ENCODE assay signal across 19 cellular contexts in the genomic region with DNA sequence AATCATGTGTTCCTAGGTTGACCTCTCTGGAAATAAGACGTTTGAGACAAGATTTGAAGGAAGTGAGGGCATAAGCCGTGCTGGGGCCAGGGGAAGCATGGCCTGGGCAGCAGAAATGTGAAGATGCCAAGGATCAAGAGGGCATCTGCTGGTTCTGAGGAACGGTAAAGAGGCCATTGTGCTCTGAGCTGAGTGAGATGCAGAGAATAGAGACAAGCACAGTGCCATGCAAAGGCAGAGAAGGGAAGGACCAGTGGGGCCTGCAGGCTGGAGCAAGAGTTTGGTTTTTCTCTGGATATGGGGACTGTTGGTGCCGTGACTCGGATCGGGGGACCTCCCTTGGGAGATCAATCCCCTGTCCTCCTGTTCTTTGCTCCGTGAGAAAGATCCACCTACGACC. TPM values are rescaled to one million over a fixed set of nuclear protein-coding genes. Genes with fewer than 3 reads are reported as not detected.
A peak's percentile ranks its signal among the peaks of the same experiment; 100 is the strongest.
DNase-seq lines count a peak whose midpoint lies in the region; ATAC-seq, FAIRE-seq and TF ChIP-seq lines count a peak whose summit lies in the region.
"Had no signal": no experiment of that assay in that cellular context is flagged by ENCODE, and none has a peak within 500 bp of the region (broad histone marks: within the 10 kb centered on the region; RNA-seq: fewer than 3 reads in every experiment).

No MANE protein-coding gene starts in this region.

- DNase-seq in MM.1S: no peak
- no peak for DNase-seq in HepG2 (ENCODE audit: low spot score)
- DNase-seq in HFFc6: no peak
- no peak for DNase-seq in epidermal melanocyte (ENCODE audit: insufficient read length, low spot score)
- no peak for DNase-seq in COLO829 (ENCODE audit: low spot score)
- DNase-seq: DMS79, GOT3, left ventricle myocardium superior, upper lobe of right lung had no signal

- no peak overlapping the region for H3K4me3 Mint-ChIP-seq in HFFc6
- H3K4me3 Mint-ChIP-seq: activated CD8-positive, alpha-beta T cell treated with anti-CD3 and anti-CD28 coated beads for 36 hours; CD8-positive, alpha-beta T cell; stimulated activated naive CD8-positive, alpha-beta T cell treated with anti-CD3 and anti-CD28 coated beads, Interleukin-15, Interleukin-2, amounts not matched to agents 100 ng/mL and 50 ng/mL, for 24 hours had no signal

- TF ChIP-seq RAD21 in HepG2 (CRISPR knock-in tag; IDR thresholded peaks at IDR 0.05): no peak

- no peaks in the 10 kb centered on the region for H3F3A ChIP-seq in MM.1S (ENCODE audit: insufficient read depth, low read length)

- POLR2A ChIA-PET in HepG2 (lab: Yijun Ruan, JAX): interaction anchor here (1.8 to 2.0 kb wide), 2 partner anchors 51 to 96 kb away, joined by 5 to 18 read pairs; a partner anchor contains a TSS

- H3K27ac ChIP-seq in MM.1S (ENCODE audit: low read length): no peak overlapping the region
- H3K27ac ChIP-seq in HepG2 (ENCODE audit: extremely low read length, insufficient read depth, low read length): no peak overlapping the region
- H3K27ac ChIP-seq: breast epithelium, heart left ventricle, prostate gland, skin epidermis, upper lobe of right lung had no signal

- H3K4me1 Mint-ChIP-seq in HFFc6 (ENCODE audit: low read depth): no peaks in the 10 kb centered on the region

- no peak overlapping the region for H3K27ac Mint-ChIP-seq in HFFc6
- H3K27ac Mint-ChIP-seq: activated CD8-positive, alpha-beta T cell treated with anti-CD3 and anti-CD28 coated beads for 36 hours; CD8-positive, alpha-beta T cell; stimulated activated naive CD8-positive, alpha-beta T cell treated with anti-CD3 and anti-CD28 coated beads, Interleukin-15, Interleukin-2, amounts not matched to agents 100 ng/mL and 50 ng/mL, for 24 hours had no signal

- BruUV-seq in HepG2 (replicated peaks; lab: Mats Ljungman, UMichigan): no TSS peak

- H3K4me2 ChIP-seq in MM.1S (ENCODE audit: low read depth, low read length) (no peak overlapping the region), HepG2 (ENCODE audit: low read depth, low read length) (no peak overlapping the region)

- intact Hi-C loops in HepG2 (cut with micrococcal nuclease; ENCODE audit: unreplicated experiment): loop anchor here (1.0 to 10.0 kb wide), 4 partner anchors 96 to 348 kb away; a partner anchor contains a TSS

- no peak for FAIRE-seq in HepG2 (lab: Jason Lieb, UNC)

- no peaks in the 10 kb centered on the region for H3K27me3 ChIP-seq in MM.1S (replicated peaks; ENCODE audit: insufficient read depth, low read length)
- H3K27me3 ChIP-seq in HepG2 (ENCODE audit: control insufficient read depth in 1 of 2, insufficient read depth in 2 of 2, low read length in 2 of 2): peaks cover 0 to 14% of the 10 kb centered on the region in 2 experiments; a peak in 2 of 5 replicates
- H3K27me3 ChIP-seq: breast epithelium, upper lobe of right lung had no signal

- H3K27me3 Mint-ChIP-seq in HFFc6 (ENCODE audit: insufficient read depth): peaks cover 7% of the 10 kb centered on the region

- no peaks in the 10 kb centered on the region for H3K9me2 ChIP-seq in MM.1S (replicated peaks; ENCODE audit: insufficient read depth, low read length)

- TF ChIP-seq POLR2A in HepG2 (IDR thresholded peaks at IDR 0.05; ENCODE audit: insufficient read depth in 1 of 2, low read depth in 2 of 2, low read length in 2 of 2): no peak

- H3K9me3 ChIP-seq in MM.1S (replicated peaks; ENCODE audit: insufficient read depth, low read length): no peaks in the 10 kb centered on the region
- no peaks in the 10 kb centered on the region for H3K9me3 ChIP-seq in HepG2 (ENCODE audit: low read length)
- H3K9me3 ChIP-seq: breast epithelium, heart left ventricle, prostate gland, upper lobe of right lung had no signal

- TF ChIP-seq EP300 in HepG2 (IDR thresholded peaks at IDR 0.05; ENCODE audit: low read depth in 2 of 2, low read length in 2 of 2): no peak
- no peak for TF ChIP-seq EP300 in HepG2 (CRISPR knock-in tag; IDR thresholded peaks at IDR 0.05; ENCODE audit: borderline replicate concordance)

- H3K79me2 ChIP-seq in MM.1S (ENCODE audit: low read length) (no peaks in the 10 kb centered on the region), HepG2 (ENCODE audit: insufficient read depth, low read length) (no peaks in the 10 kb centered on the region)

- ATAC-seq in GM18868 (IDR thresholded peaks at IDR 0.05; ENCODE audit: unreplicated experiment): peak; percentile 33
- peak; percentile 17 for ATAC-seq in HG02759 (IDR thresholded peaks at IDR 0.05; ENCODE audit: unreplicated experiment)
- peak; percentile 83 for ATAC-seq in HepG2
- ATAC-seq in GM21515 (IDR thresholded peaks at IDR 0.05; ENCODE audit: unreplicated experiment): no peak

- in situ Hi-C loops in HepG2 (cut with HindIII; ENCODE audit: extremely low pct_ligation_motif_present, low pct_unique_long_range_greater_than_20kb): loop anchor here (5.0 to 25.0 kb wide), 3 partner anchors 53 to 353 kb away; a partner anchor contains a TSS

- H2AFZ ChIP-seq in MM.1S (ENCODE audit: low read length) (peak overlapping the region; percentile 56; the same call in 1 of the 2 replicates), HepG2 (ENCODE audit: low read length) (no peak overlapping the region)

- H3K4me3 ChIP-seq in MM.1S (ENCODE audit: low read length) (no peak overlapping the region), HepG2 (replicated peaks in 1 of 3; ENCODE audit: insufficient read depth in 1 of 3, low read depth in 2 of 3, low read length in 3 of 3) (no peak overlapping the region)
- H3K4me3 ChIP-seq: breast epithelium, heart left ventricle, prostate gland, skin epidermis, upper lobe of right lung had no signal

- H3K9ac ChIP-seq in MM.1S (ENCODE audit: low read length) (no peak overlapping the region), HepG2 (ENCODE audit: insufficient read depth, low read depth, low read length) (no peak overlapping the region)

- CTCF ChIA-PET in HepG2 (lab: Yijun Ruan, JAX; ENCODE audit: low intra/inter-chr PET ratio, low total read pairs): interaction anchor here (1.1 to 3.9 kb wide), 9 partner anchors 42 to 348 kb away, joined by 3 to 119 read pairs (median 6); a partner anchor contains a TSS

- no peaks in the 10 kb centered on the region for H3K9me3 Mint-ChIP-seq in HFFc6
- H3K9me3 Mint-ChIP-seq: activated CD8-positive, alpha-beta T cell treated with anti-CD3 and anti-CD28 coated beads for 36 hours; CD8-positive, alpha-beta T cell; stimulated activated naive CD8-positive, alpha-beta T cell treated with anti-CD3 and anti-CD28 coated beads, Interleukin-15, Interleukin-2, amounts not matched to agents 100 ng/mL and 50 ng/mL, for 24 hours had no signal

- WGBS in HepG2 (ENCODE audit: low lambda C conversion rate): 3% methylated on average over 5 of the region's 8 CpGs

- no peak for TF ChIP-seq CTCF in MM.1S (IDR thresholded peaks at IDR 0.05; ENCODE audit: low read length)
- no peak for TF ChIP-seq CTCF in HepG2 (CRISPR knock-in tag; IDR thresholded peaks at IDR 0.05)
- TF ChIP-seq CTCF in HFFc6 (IDR thresholded peaks at IDR 0.05): no peak

- H4K20me1 ChIP-seq in MM.1S (ENCODE audit: insufficient read depth, low read length): no peaks in the 10 kb centered on the region
- H4K20me1 ChIP-seq in HepG2 (ENCODE audit: insufficient read depth, low read length): no peaks in the 10 kb centered on the region

- H3K36me3 ChIP-seq in MM.1S (replicated peaks; ENCODE audit: insufficient read depth, low read length) (no peaks in the 10 kb centered on the region), HepG2 (replicated peaks in 1 of 2; ENCODE audit: control insufficient read depth in 1 of 2, insufficient read depth in 2 of 2, low read length in 2 of 2) (no peaks in the 10 kb centered on the region)
- H3K36me3 ChIP-seq: breast epithelium, heart left ventricle, prostate gland, upper lobe of right lung had no signal

- H3K4me1 ChIP-seq in MM.1S (ENCODE audit: low read length) (no peaks in the 10 kb centered on the region), HepG2 (ENCODE audit: insufficient read depth, low read length) (no peaks in the 10 kb centered on the region)
- H3K4me1 ChIP-seq: breast epithelium, heart left ventricle, prostate gland, upper lobe of right lung had no signal

- no peaks in the 10 kb centered on the region for H3K36me3 Mint-ChIP-seq in HFFc6 (ENCODE audit: low read depth)
- H3K36me3 Mint-ChIP-seq: CD8-positive, alpha-beta T cell had no signal

TF ChIP-seq in HepG2, 621 proteins besides CTCF, POLR2A, EP300 and RAD21:
- TF ChIP-seq, protein P1, sequence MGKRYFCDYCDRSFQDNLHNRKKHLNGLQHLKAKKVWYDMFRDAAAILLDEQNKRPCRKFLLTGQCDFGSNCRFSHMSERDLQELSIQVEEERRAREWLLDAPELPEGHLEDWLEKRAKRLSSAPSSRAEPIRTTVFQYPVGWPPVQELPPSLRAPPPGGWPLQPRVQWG (CRISPR knock-in tag; IDR thresholded peaks at IDR 0.05; ENCODE audit: borderline replicate concordance, low read depth): no peak
- 0 out of 2 replicates have a peak, but pooled peaks have one; percentile 2 for TF ChIP-seq ZNF790 (CRISPR knock-in tag; IDR thresholded peaks at IDR 0.05; ENCODE audit: borderline replicate concordance)
TF ChIP-seq in HepG2: peak in this region for 1.

RNA-seq across cellular contexts. Expression of a gene that starts 50.8 kb away (rescaled TPM):
- 6.4 and 7.8 TPM in 2 replicates for total RNA-seq in HepG2 (2016; rRNA removed; fragmentation: Illumina TruSeq; extraction: Trizol)
- 1.1 and 2.5 TPM in 2 replicates for total RNA-seq in HepG2 (2016; cell fraction: cytosol; rRNA removed; fragmentation: Illumina TruSeq; extraction: Trizol; ENCODE audit: low read depth)
- 5.6 and 7.8 TPM in 2 replicates for total RNA-seq in HepG2 (2016; cell fraction: insoluble cytoplasmic fraction; rRNA removed; fragmentation: Illumina TruSeq; extraction: Trizol)
- total RNA-seq in HepG2 (2016; cell fraction: membrane; rRNA removed; fragmentation: Illumina TruSeq; extraction: Trizol): 3.7 and 4.1 TPM in 2 replicates
- total RNA-seq in HepG2 (2016; cell fraction: nucleus; rRNA removed; fragmentation: Illumina TruSeq; extraction: Trizol): 8.1 and 10.3 TPM in 2 replicates
- 17.3 and 21.0 TPM in 2 replicates for polyA plus RNA-seq in HepG2 (2011; rRNA removed)
- polyA plus RNA-seq in HepG2 (2011; cell fraction: cytosol; rRNA removed): 15.9 and 18.0 TPM in 2 replicates
- polyA plus RNA-seq in HepG2 (2011; cell fraction: nucleus; rRNA removed): 9.0 and 11.3 TPM in 2 replicates
- 25.6 and 33.6 TPM in 2 replicates for polyA plus RNA-seq in HepG2 (2012)
- 1.3 and 1.7 TPM in 2 replicates for polyA plus RNA-seq in HepG2 (2016; cell fraction: cytosol; fragmentation: Illumina TruSeq; extraction: Trizol; ENCODE audit: low read depth)
- polyA plus RNA-seq in HepG2 (2016; cell fraction: insoluble cytoplasmic fraction; fragmentation: Illumina TruSeq; extraction: Trizol; ENCODE audit: low read depth): 6.4 and 9.0 TPM in 2 replicates
- polyA plus RNA-seq in HepG2 (2016; cell fraction: membrane; fragmentation: Illumina TruSeq; extraction: Trizol; ENCODE audit: low read depth): 3.1 and 4.1 TPM in 2 replicates
- polyA plus RNA-seq in HepG2 (2016; cell fraction: nucleus; fragmentation: Illumina TruSeq; extraction: Trizol; ENCODE audit: insufficient read depth, low read depth): 12.8 and 14.7 TPM in 2 replicates
- polyA minus RNA-seq in HepG2 (2011; rRNA and poly(A)+ RNA removed; ENCODE audit: low replicate concordance): 4.9 and 10.4 TPM in 2 replicates
- polyA minus RNA-seq in HepG2 (2011; cell fraction: cytosol; rRNA and poly(A)+ RNA removed): 10.6 and 11.1 TPM in 2 replicates
- polyA minus RNA-seq in HepG2 (2011; cell fraction: nucleus; rRNA and poly(A)+ RNA removed): 9.9 and 15.7 TPM in 2 replicates
- total RNA-seq in HFFc6 (2021; fragmentation: NEBNext Ultra II Directional; extraction: Animal tissue kit (Norgen Biotek cat#: 25700)): 1 to 10 TPM; 4.8 to 8.2 (median 6.8) TPM
- total RNA-seq: CD8-positive, alpha-beta T cell had no signal
